Comparison of ENCODE assay signal across 2 cellular contexts in genomic region chr22:37491559-37492427, GRCh38.
TF ChIP-seq lines count a peak whose summit lies in the region.

No MANE protein-coding gene starts in this region.

TF ChIP-seq in IMR-90, 13 proteins besides CTCF, POLR2A, EP300 and RAD21 (continued from another document):
- TF ChIP-seq ELK1 (IDR thresholded peaks at IDR 0.05; ENCODE audit: borderline replicate concordance, low read depth, low read length) = no peak
- no peak for TF ChIP-seq SMC3 (IDR thresholded peaks at IDR 0.05; ENCODE audit: low read depth, low read length)
- TF ChIP-seq CHD1 (IDR thresholded peaks at IDR 0.05; ENCODE audit: low read depth, low read length) = no peak
- no peak for TF ChIP-seq USF2 (IDR thresholded peaks at IDR 0.05; ENCODE audit: low read depth, low read length)
- no peak for TF ChIP-seq RCOR1 (IDR thresholded peaks at IDR 0.05; ENCODE audit: insufficient replicate concordance, low read length)
- no peak for TF ChIP-seq MAZ (IDR thresholded peaks at IDR 0.05; ENCODE audit: borderline replicate concordance, low read depth, low read length)
- TF ChIP-seq NFE2L2 (IDR thresholded peaks at IDR 0.05; ENCODE audit: low read depth, low read length) = no peak
- no peak for TF ChIP-seq MAFK (IDR thresholded peaks at IDR 0.05; ENCODE audit: low read depth, low read length)
- TF ChIP-seq RFX5 (IDR thresholded peaks at IDR 0.05; ENCODE audit: low read depth, low read length) = no peak
- no peak for TF ChIP-seq MXI1 (IDR thresholded peaks at IDR 0.05; ENCODE audit: borderline replicate concordance, low read depth, low read length)
- TF ChIP-seq FOS (IDR thresholded peaks at IDR 0.05; ENCODE audit: low read depth, low read length) = no peak
- TF ChIP-seq CEBPB (IDR thresholded peaks at IDR 0.05; ENCODE audit: low read depth, low read length) = no peak

TF ChIP-seq in WTC11, 78 proteins besides CTCF, POLR2A, EP300 and RAD21 (continued from another document):
- TF ChIP-seq STAT6 (CRISPR knock-in tag; conservative IDR thresholded peaks at IDR 0.05; ENCODE audit: low read depth) (no peak), ZNF671 (CRISPR knock-in tag; IDR thresholded peaks at IDR 0.05) (no peak), ATF2 (CRISPR knock-in tag; IDR thresholded peaks at IDR 0.05; ENCODE audit: borderline replicate concordance, low read depth) (no peak), RELA (CRISPR knock-in tag; IDR thresholded peaks at IDR 0.05; ENCODE audit: borderline replicate concordance) (no peak), SP1 (CRISPR knock-in tag; conservative IDR thresholded peaks at IDR 0.05) (no peak), ZBTB43 (CRISPR knock-in tag; IDR thresholded peaks at IDR 0.05) (no peak), IRF2 (CRISPR knock-in tag; IDR thresholded peaks at IDR 0.05; ENCODE audit: borderline replicate concordance, low read depth) (no peak), TEAD4 (CRISPR knock-in tag; IDR thresholded peaks at IDR 0.05) (no peak), GTF2I (CRISPR knock-in tag; conservative IDR thresholded peaks at IDR 0.05) (no peak), TCF7 (CRISPR knock-in tag; IDR thresholded peaks at IDR 0.05; ENCODE audit: low read depth) (no peak), ZNF396 (CRISPR knock-in tag; IDR thresholded peaks at IDR 0.05; ENCODE audit: borderline replicate concordance) (no peak), SOX15 (CRISPR knock-in tag; IDR thresholded peaks at IDR 0.05) (no peak), ATF3 (CRISPR knock-in tag; conservative IDR thresholded peaks at IDR 0.05) (no peak), ZNF232 (CRISPR knock-in tag; IDR thresholded peaks at IDR 0.05) (no peak), ZNF121 (CRISPR knock-in tag; IDR thresholded peaks at IDR 0.05) (no peak), NR1H2 (CRISPR knock-in tag; IDR thresholded peaks at IDR 0.05) (no peak), ETV6 (CRISPR knock-in tag; IDR thresholded peaks at IDR 0.05) (no peak)
